In genomic region chr5:134224905-134225779, GRCh38 we compare ENCODE assay signal across 8 cellular contexts. TPM values are rescaled to one million over a fixed set of nuclear protein-coding genes. Genes with fewer than 3 reads are reported as not detected.
DNase-seq lines count a peak whose midpoint lies in the region; ATAC-seq and TF ChIP-seq lines count a peak whose summit lies in the region.

No MANE protein-coding gene starts in this region.

- intact Hi-C loops in sciatic nerve (cut with DNase I), result no loop called here

- H3K9me3 Mint-ChIP-seq in T-helper 2 cell treated with Interferon-gamma antibody and Interleukin-4, amounts not matched to agents 5 μg/mL and 100 μg/mL, for 36 hours, result no peaks in the 10 kb centered on the region

- peak; percentile 33 for ATAC-seq in GM21576 (IDR thresholded peaks at IDR 0.05; ENCODE audit: unreplicated experiment)
- ATAC-seq in sciatic nerve, result peak; percentile 18

- no peak for TF ChIP-seq CTCF in astrocyte of the cerebellum (IDR thresholded peaks at IDR 0.05; ENCODE audit: low read depth, low read length, missing control alignments)

- H3K4me1 Mint-ChIP-seq in T-helper 2 cell treated with Interferon-gamma antibody and Interleukin-4, amounts not matched to agents 5 μg/mL and 100 μg/mL, for 36 hours (ENCODE audit: low read depth), result peaks cover 45% of the 10 kb centered on the region

- peak overlapping the region; percentile 68 for H3K4me3 ChIP-seq in Jurkat, Clone E6-1 (ENCODE audit: low read length)
- H3K4me3 ChIP-seq in astrocyte of the cerebellum (ENCODE audit: low read depth, low read length), result peak overlapping the region; percentile 98

- H3K4me3 Mint-ChIP-seq in T-helper 2 cell treated with Interferon-gamma antibody and Interleukin-4, amounts not matched to agents 5 μg/mL and 100 μg/mL, for 36 hours, result peak overlapping the region; percentile 80

- DNase-seq in EL (peak; percentile 73), astrocyte of the cerebellum (ENCODE audit: low read depth) (peak; percentile 42), hypothalamus (lab: John Stamatoyannopoulos, UW) (peak in 37 of 51 donors; percentile 25 to 80 (median 53)), sciatic nerve (ENCODE audit: low spot score) (peak; percentile 76), COLO829 (ENCODE audit: low spot score) (no peak)
- peak; percentile 32 for DNase-seq in Jurkat, Clone E6-1 (ENCODE audit: low read depth, low spot score)
- peak; percentile 71 for DNase-seq in T-helper 2 cell treated with Interferon-gamma antibody and Interleukin-4, amounts not matched to agents 5 μg/mL and 100 μg/mL, for 36 hours (ENCODE audit: low spot score)

- H3K27ac Mint-ChIP-seq in T-helper 2 cell treated with Interferon-gamma antibody and Interleukin-4, amounts not matched to agents 5 μg/mL and 100 μg/mL, for 36 hours, result peak overlapping the region; percentile 98

- H3K36me3 Mint-ChIP-seq in T-helper 2 cell treated with Interferon-gamma antibody and Interleukin-4, amounts not matched to agents 5 μg/mL and 100 μg/mL, for 36 hours (ENCODE audit: low read depth), result peaks cover 38% of the 10 kb centered on the region

- no peaks in the 10 kb centered on the region for H3K27me3 Mint-ChIP-seq in T-helper 2 cell treated with Interferon-gamma antibody and Interleukin-4, amounts not matched to agents 5 μg/mL and 100 μg/mL, for 36 hours (ENCODE audit: low read depth)

- in situ Hi-C loops in astrocyte of the cerebellum (cut with HindIII; ENCODE audit: low sequenced_read_pairs), result no loop called here

RNA-seq across cellular contexts. Expression of gene PPP2CA, which starts 0.7 kb away (rescaled TPM):
- polyA plus RNA-seq in Jurkat, Clone E6-1 (2012; ENCODE audit: insufficient read depth, insufficient read length), result 263 TPM
- 100 TPM for total RNA-seq in sciatic nerve

RNA-seq across cellular contexts. Expression of gene SKP1, which starts 48.4 kb away (rescaled TPM):
- polyA plus RNA-seq in Jurkat, Clone E6-1 (2012; ENCODE audit: insufficient read depth, insufficient read length), result 733 TPM
- 295 TPM for total RNA-seq in sciatic nerve
